8 cellular contexts compared by ENCODE assay signal in genomic region chr21:41895643-41896493, GRCh38. TPM values are rescaled to one million over a fixed set of nuclear protein-coding genes. Genes with fewer than 3 reads are reported as not detected.
DNase-seq lines count a peak whose midpoint lies in the region; ATAC-seq and TF ChIP-seq lines count a peak whose summit lies in the region.

No MANE protein-coding gene starts in this region.

- peak; percentile 48 for DNase-seq in activated T-cell treated with anti-CD3 and anti-CD28 coated beads for 24 hours (ENCODE audit: low read depth)
- no peak for DNase-seq in hepatocyte (ENCODE audit: low spot score)
- peak; percentile 32 for DNase-seq in stimulated activated naive B cell treated with anti-CD40 and anti-IgM and Interleukin-4, amounts not matched to agents 10 μg/mL and 1 μg/mL and 100 μg/mL, for 72 hours
- no peak for DNase-seq in NCI-H1105 (lab: John Stamatoyannopoulos, UW)
- DNase-seq in EL, result no peak
- no peak for DNase-seq in ACHN

- H3K27me3 Mint-ChIP-seq in stimulated activated naive B cell treated with anti-CD40 and anti-IgM and Interleukin-4, amounts not matched to agents 10 μg/mL and 1 μg/mL and 100 μg/mL, for 72 hours, result no peaks in the 10 kb centered on the region

- H3K27ac ChIP-seq in hepatocyte, result peak overlapping the region; percentile 31

- H3F3A ChIP-seq in Loucy (ENCODE audit: low read depth), result peaks cover 25% of the 10 kb centered on the region

- no peaks in the 10 kb centered on the region for H3K9me2 ChIP-seq in Loucy (replicated peaks; ENCODE audit: low read depth, low read length)
- no peaks in the 10 kb centered on the region for H3K9me2 ChIP-seq in hepatocyte (replicated peaks; ENCODE audit: insufficient read depth)

- H3K36me3 ChIP-seq in Loucy (ENCODE audit: insufficient read depth, low read length), result no peaks in the 10 kb centered on the region
- H3K36me3 ChIP-seq in hepatocyte (replicated peaks; ENCODE audit: insufficient read depth, low read depth), result no peaks in the 10 kb centered on the region

- H3K79me2 ChIP-seq in Loucy (ENCODE audit: insufficient read depth, low read length) (peaks cover 76% of the 10 kb centered on the region), hepatocyte (no peaks in the 10 kb centered on the region)

- in situ Hi-C loops in ACHN (cut with HindIII; ENCODE audit: low pct_ligation_motif_present, low pct_unique_long_range_greater_than_20kb, low sequenced_read_pairs), result no loop called here

- H3K9ac ChIP-seq in Loucy (ENCODE audit: low read depth, low read length, poor library complexity, severe bottlenecking), result peak overlapping the region; percentile 95

- H3K4me1 ChIP-seq in Loucy (ENCODE audit: insufficient read depth, low read length, poor library complexity, severe bottlenecking), result peaks cover 81% of the 10 kb centered on the region
- H3K4me1 ChIP-seq in hepatocyte (ENCODE audit: insufficient read depth), result peaks cover 12% of the 10 kb centered on the region

- no peaks in the 10 kb centered on the region for H3K9me3 Mint-ChIP-seq in stimulated activated naive B cell treated with anti-CD40 and anti-IgM and Interleukin-4, amounts not matched to agents 10 μg/mL and 1 μg/mL and 100 μg/mL, for 72 hours

- H3K36me3 Mint-ChIP-seq in stimulated activated naive B cell treated with anti-CD40 and anti-IgM and Interleukin-4, amounts not matched to agents 10 μg/mL and 1 μg/mL and 100 μg/mL, for 72 hours, result peaks cover 18 to 28% of the 10 kb centered on the region in 2 donors

- H3K4me2 ChIP-seq in Loucy (ENCODE audit: low read depth, low read length, poor library complexity, severe bottlenecking) (peak overlapping the region; percentile 86), hepatocyte (peak overlapping the region; percentile 8)

- H3K4me3 ChIP-seq in Loucy (ENCODE audit: low read length, poor library complexity, severe bottlenecking) (peak overlapping the region; percentile 70), hepatocyte (no peak overlapping the region)

- H3K9me3 ChIP-seq in Loucy (ENCODE audit: insufficient read depth, low read depth, low read length), result no peaks in the 10 kb centered on the region
- no peaks in the 10 kb centered on the region for H3K9me3 ChIP-seq in hepatocyte (ENCODE audit: low read depth)

- WGBS in hepatocyte (ENCODE audit: low lambda C conversion rate, missing lambda C conversion rate), result 83% methylated on average over 22 of the region's 22 CpGs

- peak; percentile 71 to 88 for ATAC-seq in stimulated activated naive B cell treated with anti-CD40 and anti-IgM and Interleukin-4, amounts not matched to agents 10 μg/mL and 1 μg/mL and 100 μg/mL, for 72 hours (replicated peaks)
- ATAC-seq in GM19455 (IDR thresholded peaks at IDR 0.05; ENCODE audit: unreplicated experiment), result no peak

- H3K27ac Mint-ChIP-seq in stimulated activated naive B cell treated with anti-CD40 and anti-IgM and Interleukin-4, amounts not matched to agents 10 μg/mL and 1 μg/mL and 100 μg/mL, for 72 hours, result peak overlapping the region; percentile 78

- peak overlapping the region; percentile 20 to 40 for H3K4me3 Mint-ChIP-seq in stimulated activated naive B cell treated with anti-CD40 and anti-IgM and Interleukin-4, amounts not matched to agents 10 μg/mL and 1 μg/mL and 100 μg/mL, for 72 hours

- no peaks in the 10 kb centered on the region for H3K27me3 ChIP-seq in Loucy (ENCODE audit: insufficient read depth, low read length, poor library complexity, severe bottlenecking)
- no peaks in the 10 kb centered on the region for H3K27me3 ChIP-seq in hepatocyte

- H2AFZ ChIP-seq in Loucy (ENCODE audit: low read length), result no peak overlapping the region
- no peak overlapping the region for H2AFZ ChIP-seq in hepatocyte

- TF ChIP-seq CTCF in Loucy (conservative IDR thresholded peaks at IDR 0.05; ENCODE audit: low read length) (peak; percentile 52), hepatocyte (IDR thresholded peaks at IDR 0.05; ENCODE audit: poor library complexity) (no peak)

- H3K4me1 Mint-ChIP-seq in stimulated activated naive B cell treated with anti-CD40 and anti-IgM and Interleukin-4, amounts not matched to agents 10 μg/mL and 1 μg/mL and 100 μg/mL, for 72 hours, result peaks cover 23 to 41% of the 10 kb centered on the region in 2 donors

- H4K20me1 ChIP-seq in Loucy (ENCODE audit: insufficient read depth, low read length, poor library complexity, severe bottlenecking) (no peaks in the 10 kb centered on the region), hepatocyte (ENCODE audit: insufficient read depth, poor library complexity, severe bottlenecking) (no peaks in the 10 kb centered on the region)

RNA-seq across cellular contexts. Expression of gene PRDM15, which starts 16.7 kb away (rescaled TPM):
- 3.1 and 4.7 TPM in 2 replicates for total RNA-seq in hepatocyte
- 2.5 and 3.0 TPM in 2 replicates for polyA plus RNA-seq in hepatocyte

RNA-seq across cellular contexts. Expression of gene C2CD2, which starts 58.0 kb away (rescaled TPM):
- 8.6 and 13.9 TPM in 2 replicates for total RNA-seq in hepatocyte
- 6.4 and 7.3 TPM in 2 replicates for polyA plus RNA-seq in hepatocyte

Comparison
In these comparisons a context has a peak if more than half of its experiments do, and no peak if none do; other contexts are left out.
1. DNase-seq: peak in activated T-cell treated with anti-CD3 and anti-CD28 coated beads for 24 hours (single experiment) and stimulated activated naive B cell treated with anti-CD40 and anti-IgM and Interleukin-4, amounts not matched to agents 10 μg/mL and 1 μg/mL and 100 μg/mL, for 72 hours (single experiment); none in hepatocyte (single experiment), NCI-H1105 (single experiment), EL (single experiment) and ACHN (single experiment).